In genomic region chr2:47405757-47406156, GRCh38 we compare ENCODE assay signal across 21 cellular contexts. TPM values are rescaled to one million over a fixed set of nuclear protein-coding genes. Genes with fewer than 3 reads are reported as not detected.
DNase-seq lines count a peak whose midpoint lies in the region; ATAC-seq and TF ChIP-seq lines count a peak whose summit lies in the region.
"Had no signal": no experiment of that assay in that cellular context is flagged by ENCODE, and none has a peak within 500 bp of the region (broad histone marks: within the 10 kb centered on the region; RNA-seq: fewer than 3 reads in every experiment).

No MANE protein-coding gene starts in this region.

- ATAC-seq in HG02642 (IDR thresholded peaks at IDR 0.05; ENCODE audit: poor library complexity, unreplicated experiment) (no peak), GM19463 (IDR thresholded peaks at IDR 0.05; ENCODE audit: unreplicated experiment) (no peak), GM18870 (IDR thresholded peaks at IDR 0.05; ENCODE audit: unreplicated experiment) (no peak)
- ATAC-seq: body of pancreas had no signal

- POLR2A ChIA-PET in HEK293 (lab: Yijun Ruan, JAX): no interaction called here

- no peaks in the 10 kb centered on the region for H3K9me3 Mint-ChIP-seq in T-helper 2 cell treated with Interferon-gamma antibody and Interleukin-4, amounts not matched to agents 5 μg/mL and 100 μg/mL, for 36 hours
- H3K9me3 Mint-ChIP-seq in activated T-helper 1 cell treated with anti-CD3 and anti-CD28 coated beads, Interleukin-12 subunit alpha, Interleukin-12 subunit beta, Interleukin-2, Interleukin-4 antibody, amounts not matched to agents 30 ng/mL and 10 ng/mL and 1 ng/mL, durations not matched to agents 14 hours and 24 hours and 36 hours: no peaks in the 10 kb centered on the region

- no peak overlapping the region for H4K8ac ChIP-seq in mesendoderm (ENCODE audit: low read depth, low read length)

- no peak overlapping the region for H3K18ac ChIP-seq in mesendoderm (ENCODE audit: low read length)

- CTCF ChIA-PET in HEK293 (lab: Yijun Ruan, JAX): no interaction called here

- no peak for DNase-seq in T-helper 2 cell treated with Interferon-gamma antibody and Interleukin-4, amounts not matched to agents 5 μg/mL and 100 μg/mL, for 36 hours (ENCODE audit: low spot score)
- DNase-seq in T-helper 2 cell: no peak
- DNase-seq in activated T-helper 1 cell treated with anti-CD3 and anti-CD28 coated beads, Interleukin-12 subunit alpha, Interleukin-12 subunit beta, Interleukin-2, Interleukin-4 antibody, amounts not matched to agents 30 ng/mL and 10 ng/mL and 1 ng/mL, durations not matched to agents 14 hours and 24 hours and 36 hours (ENCODE audit: low spot score): no peak
- peak; percentile 10 for DNase-seq in mesendoderm
- DNase-seq: activated naive CD4-positive, alpha-beta T cell treated with anti-CD3 and anti-CD28 coated beads, Interleukin-2, amount 10 ng/mL, durations not matched to agents 7 days and 5 days; body of pancreas; COR-L47; kidney; naive B cell; NCI-H69; stimulated activated CD4-positive, alpha-beta T cell treated with anti-CD3 and anti-CD28 coated beads, Interleukin-4, amount 100 ng/mL, for 24 hours; T1000 had no signal

- no peak overlapping the region for H4K5ac ChIP-seq in mesendoderm (ENCODE audit: low read length)

- H2BK5ac ChIP-seq in mesendoderm (ENCODE audit: low read length): no peak overlapping the region

- H2AK5ac ChIP-seq in mesendoderm (ENCODE audit: low read length): no peak overlapping the region

- H3K56ac ChIP-seq in mesendoderm (ENCODE audit: low read length): no peak overlapping the region

- H3K27ac Mint-ChIP-seq in T-helper 2 cell treated with Interferon-gamma antibody and Interleukin-4, amounts not matched to agents 5 μg/mL and 100 μg/mL, for 36 hours: no peak overlapping the region
- no peak overlapping the region for H3K27ac Mint-ChIP-seq in activated T-helper 1 cell treated with anti-CD3 and anti-CD28 coated beads, Interleukin-12 subunit alpha, Interleukin-12 subunit beta, Interleukin-2, Interleukin-4 antibody, amounts not matched to agents 30 ng/mL and 10 ng/mL and 1 ng/mL, durations not matched to agents 14 hours and 24 hours and 36 hours
- H3K27ac Mint-ChIP-seq: activated naive CD4-positive, alpha-beta T cell treated with anti-CD3 and anti-CD28 coated beads, Interleukin-2, amount 10 ng/mL, durations not matched to agents 7 days and 5 days had no signal

- no peak overlapping the region for H3K23ac ChIP-seq in mesendoderm (ENCODE audit: low read length)

- H2BK15ac ChIP-seq in mesendoderm (replicated peaks; ENCODE audit: low read depth): no peak overlapping the region

- H3K27me3 Mint-ChIP-seq in T-helper 2 cell treated with Interferon-gamma antibody and Interleukin-4, amounts not matched to agents 5 μg/mL and 100 μg/mL, for 36 hours (ENCODE audit: low read depth): no peaks in the 10 kb centered on the region
- H3K27me3 Mint-ChIP-seq in activated T-helper 1 cell treated with anti-CD3 and anti-CD28 coated beads, Interleukin-12 subunit alpha, Interleukin-12 subunit beta, Interleukin-2, Interleukin-4 antibody, amounts not matched to agents 30 ng/mL and 10 ng/mL and 1 ng/mL, durations not matched to agents 14 hours and 24 hours and 36 hours (ENCODE audit: insufficient read depth): no peaks in the 10 kb centered on the region
- H3K27me3 Mint-ChIP-seq: activated naive CD4-positive, alpha-beta T cell treated with anti-CD3 and anti-CD28 coated beads, Interleukin-2, amount 10 ng/mL, durations not matched to agents 7 days and 5 days; naive B cell had no signal

- H3K27me3 ChIP-seq in mesendoderm (ENCODE audit: insufficient read depth, low read length, poor library complexity): no peaks in the 10 kb centered on the region
- H3K27me3 ChIP-seq: body of pancreas, hepatocyte had no signal

- H3K79me1 ChIP-seq in mesendoderm (ENCODE audit: low read length): peaks cover 1% of the 10 kb centered on the region

- peaks cover 30% of the 10 kb centered on the region for H3K4me1 Mint-ChIP-seq in T-helper 2 cell treated with Interferon-gamma antibody and Interleukin-4, amounts not matched to agents 5 μg/mL and 100 μg/mL, for 36 hours (ENCODE audit: low read depth)
- peaks cover 28% of the 10 kb centered on the region for H3K4me1 Mint-ChIP-seq in activated T-helper 1 cell treated with anti-CD3 and anti-CD28 coated beads, Interleukin-12 subunit alpha, Interleukin-12 subunit beta, Interleukin-2, Interleukin-4 antibody, amounts not matched to agents 30 ng/mL and 10 ng/mL and 1 ng/mL, durations not matched to agents 14 hours and 24 hours and 36 hours (ENCODE audit: low read depth)

- no peak for TF ChIP-seq CTCF in HEK293 (tag by site-specific recombination; IDR thresholded peaks at IDR 0.05)

- peaks cover 50% of the 10 kb centered on the region for H3K79me2 ChIP-seq in mesendoderm (ENCODE audit: control insufficient read depth, insufficient read depth, low read length)

- no peak overlapping the region for H3K9ac ChIP-seq in mesendoderm (ENCODE audit: low read length)

- H3K4ac ChIP-seq in mesendoderm (ENCODE audit: low read depth, low read length): no peak overlapping the region

- H3K4me3 Mint-ChIP-seq in T-helper 2 cell treated with Interferon-gamma antibody and Interleukin-4, amounts not matched to agents 5 μg/mL and 100 μg/mL, for 36 hours: peak overlapping the region; percentile 40
- H3K4me3 Mint-ChIP-seq in activated T-helper 1 cell treated with anti-CD3 and anti-CD28 coated beads, Interleukin-12 subunit alpha, Interleukin-12 subunit beta, Interleukin-2, Interleukin-4 antibody, amounts not matched to agents 30 ng/mL and 10 ng/mL and 1 ng/mL, durations not matched to agents 14 hours and 24 hours and 36 hours: peak overlapping the region; percentile 57
- H3K4me3 Mint-ChIP-seq: activated naive CD4-positive, alpha-beta T cell treated with anti-CD3 and anti-CD28 coated beads, Interleukin-2, amount 10 ng/mL, durations not matched to agents 7 days and 5 days had no signal

- H3K27ac ChIP-seq in HEK293 (ENCODE audit: extremely low read depth, low read depth, low read length): no peak overlapping the region
- no peak overlapping the region for H3K27ac ChIP-seq in mesendoderm (ENCODE audit: low read depth, low read length)
- H3K27ac ChIP-seq: 22Rv1, body of pancreas, hepatocyte had no signal

- H3K4me2 ChIP-seq in mesendoderm (ENCODE audit: low read length): no peak overlapping the region
- H3K4me2 ChIP-seq: hepatocyte, smooth muscle cell had no signal

- H3K36me3 ChIP-seq in HEK293 (ENCODE audit: control insufficient read depth in 2 of 2, insufficient read depth in 1 of 2, low read length in 2 of 2) (peaks cover 22 to 38% of the 10 kb centered on the region in 2 experiments), mesendoderm (ENCODE audit: control insufficient read depth, insufficient read depth, low read length) (peaks cover 2% of the 10 kb centered on the region)

- peaks cover 43% of the 10 kb centered on the region for H3K36me3 Mint-ChIP-seq in T-helper 2 cell treated with Interferon-gamma antibody and Interleukin-4, amounts not matched to agents 5 μg/mL and 100 μg/mL, for 36 hours (ENCODE audit: low read depth)
- peaks cover 38% of the 10 kb centered on the region for H3K36me3 Mint-ChIP-seq in activated T-helper 1 cell treated with anti-CD3 and anti-CD28 coated beads, Interleukin-12 subunit alpha, Interleukin-12 subunit beta, Interleukin-2, Interleukin-4 antibody, amounts not matched to agents 30 ng/mL and 10 ng/mL and 1 ng/mL, durations not matched to agents 14 hours and 24 hours and 36 hours (ENCODE audit: low read depth)

- H3K4me1 ChIP-seq in HEK293 (ENCODE audit: control insufficient read depth, insufficient read depth, low read length) (peaks cover 5% of the 10 kb centered on the region; the same call in 1 of the 2 replicates), mesendoderm (ENCODE audit: control insufficient read depth, low read depth, low read length) (no peaks in the 10 kb centered on the region)

- H2BK120ac ChIP-seq in mesendoderm (ENCODE audit: low read depth, low read length): no peak overlapping the region

- H3K4me3 ChIP-seq in HEK293 (ENCODE audit: low read depth, low read length): no peak overlapping the region
- H3K4me3 ChIP-seq in mesendoderm (ENCODE audit: low read length): no peak overlapping the region
- H3K4me3 ChIP-seq: body of pancreas, hepatocyte, smooth muscle cell had no signal

- intact Hi-C loops in activated T-helper 1 cell treated with anti-CD3 and anti-CD28 coated beads, Interleukin-12 subunit alpha, Interleukin-12 subunit beta, Interleukin-2, Interleukin-4 antibody, amounts not matched to agents 30 ng/mL and 10 ng/mL and 1 ng/mL, durations not matched to agents 14 hours and 24 hours and 36 hours (cut with micrococcal nuclease): no loop called here

- no peaks in the 10 kb centered on the region for H3K9me3 ChIP-seq in HEK293 (ENCODE audit: control insufficient read depth, insufficient read depth, low read depth, low read length)
- H3K9me3 ChIP-seq: body of pancreas had no signal

- WGBS in mesendoderm (ENCODE audit: extremely low coverage, insufficient coverage, low lambda C conversion rate): no CpG with 5 or more reads among the region's 2 CpGs

TF ChIP-seq in HEK293, 187 proteins besides CTCF, POLR2A, EP300 and RAD21:
- TF ChIP-seq TRIM28 (IDR thresholded peaks at IDR 0.05; ENCODE audit: borderline replicate concordance, low read length): no peak
- no peak for TF ChIP-seq ZNF544 (tag by site-specific recombination; IDR thresholded peaks at IDR 0.05)
- no peak for TF ChIP-seq ZNF629 (tag by site-specific recombination; IDR thresholded peaks at IDR 0.05)
- TF ChIP-seq ZIC2 (tag by site-specific recombination; IDR thresholded peaks at IDR 0.05): no peak
- TF ChIP-seq SETDB1 (IDR thresholded peaks at IDR 0.05; ENCODE audit: insufficient read length, low read length): peak; percentile 36
- TF ChIP-seq EGR2 (tag by site-specific recombination; IDR thresholded peaks at IDR 0.05; ENCODE audit: low read depth): 0 out of 2 replicates have a peak, but pooled peaks have one; percentile 44
TF ChIP-seq in HEK293: peak in this region for 2.

RNA-seq across cellular contexts. Expression of gene MSH2, which starts 2.8 kb away (rescaled TPM):
- 73.3 TPM in 2 replicates for total RNA-seq in activated T-helper 1 cell treated with anti-CD3 and anti-CD28 coated beads, Interleukin-12 subunit alpha, Interleukin-12 subunit beta, Interleukin-2, Interleukin-4 antibody, amounts not matched to agents 30 ng/mL and 10 ng/mL and 1 ng/mL, durations not matched to agents 14 hours and 24 hours and 36 hours
- 98.1 TPM for polyA plus RNA-seq in mesendoderm (2013, experiment 1 of 2)
- polyA plus RNA-seq in mesendoderm (2013, experiment 2 of 2): 98.9 TPM

RNA-seq across cellular contexts. Expression of gene EPCAM, which starts 36.6 kb away (rescaled TPM):
- 0.29 TPM in 1 of 2 replicates, not detected in the other for total RNA-seq in activated T-helper 1 cell treated with anti-CD3 and anti-CD28 coated beads, Interleukin-12 subunit alpha, Interleukin-12 subunit beta, Interleukin-2, Interleukin-4 antibody, amounts not matched to agents 30 ng/mL and 10 ng/mL and 1 ng/mL, durations not matched to agents 14 hours and 24 hours and 36 hours
- 141 TPM for polyA plus RNA-seq in mesendoderm (2013, experiment 1 of 2)
- 147 TPM for polyA plus RNA-seq in mesendoderm (2013, experiment 2 of 2)
- total RNA-seq: pulmonary artery endothelial cell, SK-MEL-5 had no signal
